ENCODE assay signal across 23 cellular contexts in genomic region chr16:1028056-1028455, GRCh38. TPM values are rescaled to one million over a fixed set of nuclear protein-coding genes. Genes with fewer than 3 reads are reported as not detected.
"Had no signal": no experiment of that assay in that cellular context is flagged by ENCODE, and none has a peak within 500 bp of the region (broad histone marks: within the 10 kb centered on the region; RNA-seq: fewer than 3 reads in every experiment).

No MANE protein-coding gene starts in this region.

- DNase-seq: activated CD4-positive, alpha-beta T cell treated with anti-CD3 and anti-CD28 coated beads for 36 hours; activated CD4-positive, CD25-positive, alpha-beta regulatory T cell; activated CD8-positive, alpha-beta memory T cell treated with anti-CD3 and anti-CD28 coated beads for 24 hours; activated effector memory CD4-positive, alpha-beta T cell treated with anti-CD3 and anti-CD28 coated beads, Interleukin-2, amount 50 U/mL, for 16 hours; activated naive CD4-positive, alpha-beta T cell treated with anti-CD3 and anti-CD28 coated beads, Interleukin-2, amount 50 U/mL, for 16 hours; cerebellar nuclear complex; effector memory CD8-positive, alpha-beta T cell; foreskin keratinocyte; heart left ventricle; immature natural killer cell; kidney; lower lobe of right lung; mesenchymal stem cell; naive thymus-derived CD8-positive, alpha-beta T cell; spleen; stimulated activated naive CD4-positive, alpha-beta T cell had no signal

- H3K4me3 ChIP-seq: coronary artery, heart left ventricle, lower lobe of right lung, spleen, vagina had no signal

- H3K9me3 ChIP-seq: heart left ventricle, lower lobe of right lung, spleen, vagina had no signal

- H3K4me1 ChIP-seq: foreskin keratinocyte, lower lobe of right lung had no signal

- H3K27ac ChIP-seq: coronary artery, foreskin keratinocyte, heart left ventricle, lower lobe of right lung, spleen, vagina had no signal

- H3K27me3 ChIP-seq: vagina had no signal

- ATAC-seq: activated CD4-positive, alpha-beta T cell treated with anti-CD3 and anti-CD28 coated beads for 36 hours; effector memory CD8-positive, alpha-beta T cell; foreskin keratinocyte; left lobe of liver; lower lobe of right lung; naive thymus-derived CD8-positive, alpha-beta T cell had no signal

- H3K36me3 ChIP-seq: heart left ventricle, lower lobe of right lung, spleen, vagina had no signal

RNA-seq across cellular contexts. Expression of gene SSTR5, which starts 44.5 kb away (rescaled TPM):
- total RNA-seq: activated CD4-positive, alpha-beta T cell treated with anti-CD3 and anti-CD28 coated beads for 36 hours; bronchial epithelial cell; foreskin keratinocyte; left lobe of liver; lower lobe of right lung; naive thymus-derived CD8-positive, alpha-beta T cell; neural crest cell; spleen; T-helper 1 cell treated with Interleukin-12 subunit alpha and Interleukin-12 subunit beta and Interleukin-4 antibody, amounts not matched to agents 30 ng/mL and 1 ng/mL, for 36 hours had no signal
- polyA plus RNA-seq: foreskin keratinocyte; immature natural killer cell; naive thymus-derived CD8-positive, alpha-beta T cell; spleen; thymus had no signal

RNA-seq across cellular contexts. Expression of gene SOX8, which starts 46.5 kb away (rescaled TPM):
- total RNA-seq: foreskin keratinocyte, left lobe of liver had no signal
- polyA plus RNA-seq: foreskin keratinocyte had no signal
